16 cellular contexts compared by ENCODE assay signal in genomic region chr1:97038410-97038809, GRCh38.
"Had no signal": no experiment of that assay in that cellular context is flagged by ENCODE, and none has a peak within 500 bp of the region (broad histone marks: within the 10 kb centered on the region; RNA-seq: fewer than 3 reads in every experiment).

No MANE protein-coding gene starts in this region.

- H3K4me3 ChIP-seq: thyroid gland had no signal

- H3K9me3 ChIP-seq: thyroid gland had no signal

- H3K36me3 ChIP-seq: thyroid gland had no signal

- H3K27ac ChIP-seq: epithelial cell of prostate, thyroid gland had no signal

- DNase-seq: activated B cell treated with CpG ODN at 0.5 μM for 24 hours; activated CD4-positive, alpha-beta T cell treated with anti-CD3 and anti-CD28 coated beads for 48 hours; activated CD8-positive, alpha-beta memory T cell treated with anti-CD3 and anti-CD28 coated beads, Interleukin-2, amount 50 U/mL, for 4 hours; activated CD8-positive, alpha-beta T cell treated with anti-CD3 and anti-CD28 coated beads, Interleukin-2, amount 10 ng/mL, durations not matched to agents 7 days and 5 days; activated gamma-delta T cell; activated T-cell treated with anti-CD3 and anti-CD28 coated beads, Interleukin-2, amount 50 U/mL, for 72 hours; anterior cingulate cortex; foreskin melanocyte; head of caudate nucleus; nucleus accumbens; posterior cingulate gyrus; retina; stimulated activated CD4-positive, alpha-beta T cell treated with anti-CD3 and anti-CD28 coated beads, Interleukin-2, amount 100 ng/mL, for 48 hours; thyroid gland had no signal

- H3K4me1 ChIP-seq: thyroid gland had no signal

- H3K27me3 ChIP-seq: thyroid gland had no signal

- ATAC-seq: activated CD8-positive, alpha-beta T cell treated with anti-CD3 and anti-CD28 coated beads, Interleukin-2, amount 10 ng/mL, durations not matched to agents 7 days and 5 days; activated T-cell treated with anti-CD3 and anti-CD28 coated beads, Interleukin-2, amount 50 U/mL, for 72 hours; stimulated activated memory B cell treated with anti-CD40 and anti-IgM and Interleukin-4, amounts not matched to agents 10 μg/mL and 1 μg/mL and 100 μg/mL, for 72 hours had no signal
